Comparison of ENCODE assay signal across 31 cellular contexts in genomic region chr14:31592619-31593018, GRCh38.
"Had no signal": no experiment of that assay in that cellular context is flagged by ENCODE, and none has a peak within 500 bp of the region (broad histone marks: within the 10 kb centered on the region; RNA-seq: fewer than 3 reads in every experiment).

No MANE protein-coding gene starts in this region.

- H3K36me3 Mint-ChIP-seq: natural killer cell treated with Interleukin-12 subunit alpha and Interleukin-12 subunit beta and Interleukin-15 and Interleukin-18, amount 100 ng/mL, for 72 hours had no signal

- H3K27ac Mint-ChIP-seq: activated CD4-positive, alpha-beta T cell treated with anti-CD3 and anti-CD28 coated beads, Interleukin-2, amount 10 ng/mL, durations not matched to agents 24 days and 14 days; activated CD8-positive, alpha-beta T cell treated with anti-CD3 and anti-CD28 coated beads for 36 hours; activated naive CD4-positive, alpha-beta T cell treated with anti-CD3 and anti-CD28 coated beads, Interleukin-2, amount 50 U/mL, for 24 hours; activated naive CD8-positive, alpha-beta T cell treated with anti-CD3 and anti-CD28 coated beads, Interleukin-2, amount 50 U/mL, for 24 hours; activated T-helper 17 cell treated with anti-CD3 and anti-CD28 coated beads, Interleukin-2, amount 50 U/mL, for 72 hours; effector memory CD8-positive, alpha-beta T cell; natural killer cell treated with Interleukin-12 subunit alpha and Interleukin-12 subunit beta and Interleukin-15 and Interleukin-18, amount 100 ng/mL, for 72 hours; stimulated activated naive B cell treated with anti-CD40 and anti-IgM and Interleukin-4, amounts not matched to agents 10 μg/mL and 1 μg/mL and 100 μg/mL, for 72 hours; T-helper 1 cell treated with Interleukin-12 subunit alpha and Interleukin-12 subunit beta and Interleukin-4 antibody, amounts not matched to agents 30 μg/mL and 1 μg/mL, for 36 hours had no signal

- H3K4me1 Mint-ChIP-seq: activated CD4-positive, alpha-beta T cell treated with anti-CD3 and anti-CD28 coated beads, Interleukin-2, amount 10 ng/mL, durations not matched to agents 24 days and 14 days; activated naive CD8-positive, alpha-beta T cell treated with anti-CD3 and anti-CD28 coated beads, Interleukin-2, amount 50 U/mL, for 24 hours; activated T-helper 17 cell treated with anti-CD3 and anti-CD28 coated beads, Interleukin-2, amount 50 U/mL, for 72 hours had no signal

- H3K27me3 ChIP-seq: cardiac muscle cell, left lung, tibial nerve had no signal

- H3K4me3 Mint-ChIP-seq: activated CD4-positive, alpha-beta T cell treated with anti-CD3 and anti-CD28 coated beads, Interleukin-2, amount 10 ng/mL, durations not matched to agents 24 days and 14 days; activated CD8-positive, alpha-beta T cell treated with anti-CD3 and anti-CD28 coated beads for 36 hours; activated naive CD4-positive, alpha-beta T cell treated with anti-CD3 and anti-CD28 coated beads, Interleukin-2, amount 50 U/mL, for 24 hours; activated naive CD8-positive, alpha-beta T cell treated with anti-CD3 and anti-CD28 coated beads, Interleukin-2, amount 50 U/mL, for 24 hours; activated T-cell treated with anti-CD3 and anti-CD28 coated beads, Interleukin-2, amount 50 U/mL, for 4 hours; activated T-helper 17 cell treated with anti-CD3 and anti-CD28 coated beads, Interleukin-2, amount 50 U/mL, for 72 hours; effector memory CD8-positive, alpha-beta T cell; natural killer cell treated with Interleukin-12 subunit alpha and Interleukin-12 subunit beta and Interleukin-15 and Interleukin-18, amount 100 ng/mL, for 72 hours; stimulated activated naive B cell treated with anti-CD40 and anti-IgM and Interleukin-4, amounts not matched to agents 10 μg/mL and 1 μg/mL and 100 μg/mL, for 72 hours; T-helper 1 cell treated with Interleukin-12 subunit alpha and Interleukin-12 subunit beta and Interleukin-4 antibody, amounts not matched to agents 30 μg/mL and 1 μg/mL, for 36 hours had no signal

- ATAC-seq: activated CD8-positive, alpha-beta T cell treated with anti-CD3 and anti-CD28 coated beads for 36 hours; activated naive CD8-positive, alpha-beta T cell treated with anti-CD3 and anti-CD28 coated beads, Interleukin-2, amount 50 U/mL, for 24 hours; activated T-cell treated with anti-CD3 and anti-CD28 coated beads, Interleukin-2, amount 50 U/mL, for 4 hours; activated T-helper 17 cell treated with anti-CD3 and anti-CD28 coated beads, Interleukin-2, amount 50 U/mL, for 72 hours; effector memory CD8-positive, alpha-beta T cell; left lung; lower lobe of right lung; natural killer cell treated with Interleukin-12 subunit alpha and Interleukin-12 subunit beta and Interleukin-15 and Interleukin-18, amount 100 ng/mL, for 72 hours; sciatic nerve; stimulated activated naive B cell treated with anti-CD40 and anti-IgM and Interleukin-4, amounts not matched to agents 10 μg/mL and 1 μg/mL and 100 μg/mL, for 72 hours had no signal

- H3K9me3 Mint-ChIP-seq: activated CD4-positive, alpha-beta T cell treated with anti-CD3 and anti-CD28 coated beads, Interleukin-2, amount 10 ng/mL, durations not matched to agents 24 days and 14 days; activated CD8-positive, alpha-beta T cell treated with anti-CD3 and anti-CD28 coated beads for 36 hours; activated naive CD4-positive, alpha-beta T cell treated with anti-CD3 and anti-CD28 coated beads, Interleukin-2, amount 50 U/mL, for 24 hours; activated naive CD8-positive, alpha-beta T cell treated with anti-CD3 and anti-CD28 coated beads, Interleukin-2, amount 50 U/mL, for 24 hours; activated T-cell treated with anti-CD3 and anti-CD28 coated beads, Interleukin-2, amount 50 U/mL, for 4 hours; effector memory CD8-positive, alpha-beta T cell; natural killer cell treated with Interleukin-12 subunit alpha and Interleukin-12 subunit beta and Interleukin-15 and Interleukin-18, amount 100 ng/mL, for 72 hours; stimulated activated naive B cell treated with anti-CD40 and anti-IgM and Interleukin-4, amounts not matched to agents 10 μg/mL and 1 μg/mL and 100 μg/mL, for 72 hours; T-helper 1 cell treated with Interleukin-12 subunit alpha and Interleukin-12 subunit beta and Interleukin-4 antibody, amounts not matched to agents 30 μg/mL and 1 μg/mL, for 36 hours had no signal

- DNase-seq: activated CD4-positive, alpha-beta T cell treated with anti-CD3 and anti-CD28 coated beads, Interleukin-2, amount 10 ng/mL, durations not matched to agents 24 days and 14 days; activated CD4-positive, CD25-positive, alpha-beta regulatory T cell treated with anti-CD3 and anti-CD28 coated beads, Interleukin-2, amount 50 U/mL, for 72 hours; activated CD8-positive, alpha-beta T cell treated with anti-CD3 and anti-CD28 coated beads for 36 hours; activated gamma-delta T cell treated with Interleukin-2 at 50 U/mL for 16 hours; activated naive CD8-positive, alpha-beta T cell treated with anti-CD3 and anti-CD28 coated beads, Interleukin-2, amount 50 U/mL, for 24 hours; activated T-cell treated with anti-CD3 and anti-CD28 coated beads, Interleukin-2, amount 50 U/mL, for 4 hours; cerebellar nuclear complex; effector memory CD8-positive, alpha-beta T cell; erythroblast; foreskin melanocyte; left lung; lower lobe of right lung; mesendoderm; posterior cingulate gyrus; stimulated activated CD4-positive, alpha-beta T cell treated with anti-CD3 and anti-CD28 coated beads, Interleukin-1b, Interleukin-23, amount 100 ng/mL, for 48 hours; stimulated activated CD4-positive, alpha-beta T cell treated with anti-CD3 and anti-CD28 coated beads, Interleukin-4, amount 100 ng/mL, for 4 hours; stimulated activated CD8-positive, alpha-beta memory T cell treated with anti-CD3 and anti-CD28 coated beads, Interleukin-4, amount 100 ng/mL, for 48 hours; stimulated activated naive B cell treated with anti-CD40 and anti-IgM and Interleukin-4, amounts not matched to agents 10 μg/mL and 1 μg/mL and 100 μg/mL, for 72 hours; SW 1271; T-helper 9 cell had no signal

- H3K27ac ChIP-seq: cardiac muscle cell, coronary artery, left lung, lower lobe of right lung, tibial nerve had no signal

- H3K27me3 Mint-ChIP-seq: activated CD4-positive, alpha-beta T cell treated with anti-CD3 and anti-CD28 coated beads, Interleukin-2, amount 10 ng/mL, durations not matched to agents 24 days and 14 days; activated CD8-positive, alpha-beta T cell treated with anti-CD3 and anti-CD28 coated beads for 36 hours; activated naive CD4-positive, alpha-beta T cell treated with anti-CD3 and anti-CD28 coated beads, Interleukin-2, amount 50 U/mL, for 24 hours; activated naive CD8-positive, alpha-beta T cell treated with anti-CD3 and anti-CD28 coated beads, Interleukin-2, amount 50 U/mL, for 24 hours; activated T-helper 17 cell treated with anti-CD3 and anti-CD28 coated beads, Interleukin-2, amount 50 U/mL, for 72 hours; effector memory CD8-positive, alpha-beta T cell; natural killer cell treated with Interleukin-12 subunit alpha and Interleukin-12 subunit beta and Interleukin-15 and Interleukin-18, amount 100 ng/mL, for 72 hours; stimulated activated naive B cell treated with anti-CD40 and anti-IgM and Interleukin-4, amounts not matched to agents 10 μg/mL and 1 μg/mL and 100 μg/mL, for 72 hours had no signal

- H3K9me3 ChIP-seq: left lung, lower lobe of right lung, tibial nerve had no signal

- H3K4me1 ChIP-seq: left lung, lower lobe of right lung had no signal

- H3K36me3 ChIP-seq: cardiac muscle cell, left lung, lower lobe of right lung, tibial nerve had no signal

- H3K4me3 ChIP-seq: cardiac muscle cell, coronary artery, left lung, lower lobe of right lung, tibial nerve had no signal

- FAIRE-seq: islet of Langerhans, small intestine, TTC549 had no signal
